Comparison of ENCODE assay signal across 19 cellular contexts in genomic region chr22:42816339-42816738, GRCh38.
"Had no signal": no experiment of that assay in that cellular context is flagged by ENCODE, and none has a peak within 500 bp of the region (broad histone marks: within the 10 kb centered on the region; RNA-seq: fewer than 3 reads in every experiment).

No MANE protein-coding gene starts in this region.

- DNase-seq: activated CD4-positive, alpha-beta T cell treated with anti-CD3 and anti-CD28 coated beads, Interleukin-2, amount 10 ng/mL, durations not matched to agents 24 days and 14 days; activated naive CD4-positive, alpha-beta T cell; central memory CD4-positive, alpha-beta T cell; erythroblast; hippocampal formation; kidney glomerular epithelial cell; natural killer cell; nucleus accumbens; stimulated activated CD4-positive, alpha-beta T cell treated with anti-CD3 and anti-CD28 coated beads, Interleukin-12 subunit alpha, Interleukin-12 subunit beta, amount 100 ng/mL, for 4 hours; stimulated activated CD4-positive, alpha-beta T cell treated with anti-CD3 and anti-CD28 coated beads, Interleukin-2, amount 100 ng/mL, for 48 hours; stimulated activated CD8-positive, alpha-beta memory T cell treated with anti-CD3 and anti-CD28 coated beads, Interleukin-4, amount 100 ng/mL, for 48 hours; stimulated activated naive CD8-positive, alpha-beta T cell treated with anti-CD3 and anti-CD28 coated beads, Interleukin-15, Interleukin-2, amounts not matched to agents 100 U/mL and 50 U/mL, for 24 hours; T-cell had no signal

- H3K27me3 ChIP-seq: suprapubic skin, upper lobe of left lung had no signal

- H3K27me3 Mint-ChIP-seq: activated CD4-positive, alpha-beta T cell treated with anti-CD3 and anti-CD28 coated beads, Interleukin-2, amount 10 ng/mL, durations not matched to agents 24 days and 14 days; dendritic cell treated with granulocyte-macrophage colony-stimulating factor and Interleukin-4, amounts not matched to agents 40 ng/mL and 50 ng/mL, for 4 days; progenitor cell of endocrine pancreas; T-cell had no signal

- H3K4me3 Mint-ChIP-seq: activated CD4-positive, alpha-beta T cell treated with anti-CD3 and anti-CD28 coated beads, Interleukin-2, amount 10 ng/mL, durations not matched to agents 24 days and 14 days; activated T-helper 1 cell treated with anti-CD3 and anti-CD28 coated beads, Interleukin-12 subunit alpha, Interleukin-12 subunit beta, Interleukin-2, Interleukin-4 antibody, amounts not matched to agents 30 ng/mL and 10 ng/mL and 1 ng/mL, durations not matched to agents 14 hours and 24 hours and 36 hours; dendritic cell treated with granulocyte-macrophage colony-stimulating factor and Interleukin-4, amounts not matched to agents 40 ng/mL and 50 ng/mL, for 4 days; natural killer cell; T-cell had no signal

- H3K9me3 ChIP-seq: suprapubic skin, upper lobe of left lung had no signal

- H3K27ac Mint-ChIP-seq: activated CD4-positive, alpha-beta T cell treated with anti-CD3 and anti-CD28 coated beads, Interleukin-2, amount 10 ng/mL, durations not matched to agents 24 days and 14 days; activated T-helper 1 cell treated with anti-CD3 and anti-CD28 coated beads, Interleukin-12 subunit alpha, Interleukin-12 subunit beta, Interleukin-2, Interleukin-4 antibody, amounts not matched to agents 30 ng/mL and 10 ng/mL and 1 ng/mL, durations not matched to agents 14 hours and 24 hours and 36 hours; dendritic cell treated with granulocyte-macrophage colony-stimulating factor and Interleukin-4, amounts not matched to agents 40 ng/mL and 50 ng/mL, for 4 days; natural killer cell; progenitor cell of endocrine pancreas; T-cell had no signal

- ATAC-seq: natural killer cell; sciatic nerve; stimulated activated naive CD8-positive, alpha-beta T cell treated with anti-CD3 and anti-CD28 coated beads, Interleukin-15, Interleukin-2, amounts not matched to agents 100 U/mL and 50 U/mL, for 24 hours; T-cell had no signal

- H3K4me1 Mint-ChIP-seq: T-cell had no signal

- H3K27ac ChIP-seq: suprapubic skin had no signal

- H3K9me3 Mint-ChIP-seq: activated CD4-positive, alpha-beta T cell treated with anti-CD3 and anti-CD28 coated beads, Interleukin-2, amount 10 ng/mL, durations not matched to agents 24 days and 14 days; activated T-helper 1 cell treated with anti-CD3 and anti-CD28 coated beads, Interleukin-12 subunit alpha, Interleukin-12 subunit beta, Interleukin-2, Interleukin-4 antibody, amounts not matched to agents 30 ng/mL and 10 ng/mL and 1 ng/mL, durations not matched to agents 14 hours and 24 hours and 36 hours; dendritic cell treated with granulocyte-macrophage colony-stimulating factor and Interleukin-4, amounts not matched to agents 40 ng/mL and 50 ng/mL, for 4 days; natural killer cell; T-cell had no signal

- H3K4me3 ChIP-seq: suprapubic skin, upper lobe of left lung had no signal
